Comparison of ENCODE assay signal across 15 cellular contexts in the genomic region with DNA sequence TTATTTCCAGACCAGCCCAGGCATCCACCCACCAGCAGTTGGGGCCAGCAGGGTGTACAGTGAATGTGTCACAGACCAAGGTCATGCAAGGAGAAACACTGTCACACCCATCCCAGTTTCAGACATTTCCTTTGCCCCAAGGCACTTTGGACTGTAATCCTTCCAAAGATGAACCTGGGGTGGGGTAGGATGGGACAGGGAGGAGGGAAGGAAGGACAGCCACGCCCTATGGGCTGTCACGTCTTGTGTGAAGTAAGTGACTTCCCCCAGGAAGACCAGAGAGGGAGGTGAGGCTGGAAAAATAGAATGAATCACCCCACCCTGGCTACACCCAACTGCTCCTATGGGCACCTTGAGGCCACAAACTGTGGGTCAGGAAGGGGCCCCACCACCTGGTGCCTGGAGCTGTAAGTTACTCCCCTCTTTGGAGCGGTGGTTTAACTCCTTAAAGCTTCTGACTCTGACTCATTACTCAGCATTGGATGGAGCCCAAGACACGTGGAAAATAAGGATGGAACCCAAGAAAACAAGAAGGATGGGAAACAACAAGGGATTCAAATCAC.
DNase-seq lines count a peak whose midpoint lies in the region; ATAC-seq, FAIRE-seq and TF ChIP-seq lines count a peak whose summit lies in the region.
"Had no signal": no experiment of that assay in that cellular context is flagged by ENCODE, and none has a peak within 500 bp of the region (broad histone marks: within the 10 kb centered on the region; RNA-seq: fewer than 3 reads in every experiment).

No MANE protein-coding gene starts in this region.

- no peak overlapping the region for H3K4me3 Mint-ChIP-seq in brain
- H3K4me3 Mint-ChIP-seq in endothelial cell (ENCODE audit: unreplicated experiment): no peak overlapping the region
- H3K4me3 Mint-ChIP-seq: activated CD4-positive, alpha-beta T cell treated with anti-CD3 and anti-CD28 coated beads for 36 hours had no signal

- 90% methylated on average over 4 of the region's 4 CpGs for WGBS in hepatocyte (ENCODE audit: low lambda C conversion rate, missing lambda C conversion rate)

- H3K9me3 ChIP-seq in hepatocyte (ENCODE audit: low read depth): no peaks in the 10 kb centered on the region
- H3K9me3 ChIP-seq: BLaER1, SJSA1, tibial artery had no signal

- H3K36me3 ChIP-seq in hepatocyte (replicated peaks; ENCODE audit: insufficient read depth, low read depth): no peaks in the 10 kb centered on the region
- H3K36me3 ChIP-seq: BLaER1, SJSA1, tibial artery had no signal

- H3K9me2 ChIP-seq in hepatocyte (replicated peaks; ENCODE audit: insufficient read depth): no peaks in the 10 kb centered on the region

- no peaks in the 10 kb centered on the region for H3K27me3 ChIP-seq in hepatocyte
- H3K27me3 ChIP-seq: BLaER1, SJSA1, tibial artery had no signal

- H2AFZ ChIP-seq in hepatocyte: no peak overlapping the region

- H3K36me3 Mint-ChIP-seq in brain (no peaks in the 10 kb centered on the region), endothelial cell (ENCODE audit: low read depth, unreplicated experiment) (no peaks in the 10 kb centered on the region)

- H3K4me1 Mint-ChIP-seq in brain (peaks cover 21% of the 10 kb centered on the region), endothelial cell (ENCODE audit: unreplicated experiment) (peaks cover 18% of the 10 kb centered on the region)

- no peaks in the 10 kb centered on the region for H4K20me1 ChIP-seq in hepatocyte (ENCODE audit: insufficient read depth, poor library complexity, severe bottlenecking)
- H4K20me1 ChIP-seq: BLaER1 had no signal

- H3K27ac ChIP-seq in hepatocyte: no peak overlapping the region
- H3K27ac ChIP-seq: BLaER1, SJSA1, tibial artery had no signal

- no peak overlapping the region for H3K4me3 ChIP-seq in hepatocyte
- H3K4me3 ChIP-seq: BLaER1, SJSA1, tibial artery had no signal

- peaks cover 0 to 8% (median 3%) of the 10 kb centered on the region in 5 experiments for H3K9me3 Mint-ChIP-seq in brain
- no peaks in the 10 kb centered on the region for H3K9me3 Mint-ChIP-seq in endothelial cell (ENCODE audit: unreplicated experiment)

- no peaks in the 10 kb centered on the region for H3K79me2 ChIP-seq in hepatocyte

- H3K27me3 Mint-ChIP-seq in brain (peaks cover 3% of the 10 kb centered on the region), endothelial cell (ENCODE audit: unreplicated experiment) (no peaks in the 10 kb centered on the region)

- no peak for ATAC-seq in HG03097 (IDR thresholded peaks at IDR 0.05; ENCODE audit: low FRiP score, unreplicated experiment)
- ATAC-seq: activated CD4-positive, alpha-beta T cell treated with anti-CD3 and anti-CD28 coated beads for 36 hours had no signal

- no peak overlapping the region for H3K4me2 ChIP-seq in hepatocyte
- H3K4me2 ChIP-seq: BLaER1 had no signal

- no peak for FAIRE-seq in HTR-8/SVneo (lab: Jason Lieb, UNC)

- H3K27ac Mint-ChIP-seq in brain (peak overlapping the region in 4 of 5 experiments; percentile 12 to 51 (median 26)), endothelial cell (ENCODE audit: unreplicated experiment) (no peak overlapping the region)
- H3K27ac Mint-ChIP-seq: activated CD4-positive, alpha-beta T cell treated with anti-CD3 and anti-CD28 coated beads for 36 hours had no signal

- peaks cover under 1% of the 10 kb centered on the region for H3K4me1 ChIP-seq in hepatocyte (ENCODE audit: insufficient read depth)

- DNase-seq in AG08395 (ENCODE audit: low spot score) (peak; percentile 55), HTR-8/SVneo (ENCODE audit: insufficient read length, low spot score) (peak; percentile 49), hepatocyte (ENCODE audit: low spot score) (peak; percentile 17), endothelial cell (ENCODE audit: low spot score) (no peak), NCI-H446 (lab: John Stamatoyannopoulos, UW) (no peak), NCI-H526 (lab: John Stamatoyannopoulos, UW) (no peak)
- DNase-seq: activated CD4-positive, alpha-beta T cell treated with anti-CD3 and anti-CD28 coated beads for 36 hours; activated naive CD4-positive, alpha-beta T cell treated with Interleukin-2 at 50 U/mL for 16 hours; NCI-H2171; posterior cingulate gyrus; tibial artery had no signal

- no peak for TF ChIP-seq CTCF in brain (conservative IDR thresholded peaks at IDR 0.05)
- TF ChIP-seq CTCF in hepatocyte (IDR thresholded peaks at IDR 0.05; ENCODE audit: poor library complexity): no peak
- TF ChIP-seq CTCF in endothelial cell (IDR thresholded peaks at IDR 0.05; ENCODE audit: unreplicated experiment): no peak

Comparison
In these comparisons a context has a peak if more than half of its experiments do, and no peak if none do; other contexts are left out.
1. DNase-seq: peak in AG08395 (single experiment), HTR-8/SVneo (single experiment) and hepatocyte (single experiment); none in endothelial cell (single experiment), NCI-H446 (0 of 2) and NCI-H526 (0 of 2).